Comparison of ENCODE assay signal across 14 cellular contexts in the genomic region with DNA sequence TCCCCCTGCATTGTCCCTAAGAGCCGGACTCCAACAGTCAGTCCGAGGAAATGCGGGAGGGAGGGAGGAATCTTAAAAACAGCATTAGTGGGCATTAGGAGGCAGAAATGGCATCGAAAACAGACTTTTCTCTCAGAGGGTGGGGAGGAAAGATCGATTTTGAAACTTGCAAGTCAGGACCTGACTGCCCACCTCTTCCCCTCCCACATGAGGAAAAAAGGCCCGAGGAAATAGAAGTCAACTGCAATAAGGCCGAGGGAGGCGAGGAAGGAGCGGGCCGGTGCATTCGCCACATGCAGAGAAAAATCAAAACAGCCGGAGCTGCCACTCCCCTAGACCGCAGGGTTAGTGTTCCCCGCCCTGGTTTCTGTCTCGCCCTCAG. TPM values are rescaled to one million over a fixed set of nuclear protein-coding genes. Genes with fewer than 3 reads are reported as not detected.
DNase-seq lines count a peak whose midpoint lies in the region; ATAC-seq and TF ChIP-seq lines count a peak whose summit lies in the region.
"Had no signal": no experiment of that assay in that cellular context is flagged by ENCODE, and none has a peak within 500 bp of the region (broad histone marks: within the 10 kb centered on the region; RNA-seq: fewer than 3 reads in every experiment).

No MANE protein-coding gene starts in this region.

- no peaks in the 10 kb centered on the region for H3K9me3 Mint-ChIP-seq in activated CD8-positive, alpha-beta memory T cell treated with anti-CD3 and anti-CD28 coated beads, Interleukin-2, amount 10 ng/mL, durations not matched to agents 7 days and 5 days (ENCODE audit: low read depth)
- no peaks in the 10 kb centered on the region for H3K9me3 Mint-ChIP-seq in activated CD4-positive, alpha-beta memory T cell treated with anti-CD3 and anti-CD28 coated beads for 36 hours

- peaks cover 80% of the 10 kb centered on the region for H3K27me3 Mint-ChIP-seq in activated CD8-positive, alpha-beta memory T cell treated with anti-CD3 and anti-CD28 coated beads, Interleukin-2, amount 10 ng/mL, durations not matched to agents 7 days and 5 days
- peaks cover 71% of the 10 kb centered on the region for H3K27me3 Mint-ChIP-seq in activated CD4-positive, alpha-beta memory T cell treated with anti-CD3 and anti-CD28 coated beads for 36 hours

- H3K9me3 ChIP-seq in stomach = peaks cover 0 to 5% (median 0%) of the 10 kb centered on the region in 4 donors
- H3K9me3 ChIP-seq: testis had no signal

- 4 to 8% (median 5%) methylated on average over 15 of the region's 15 CpGs for WGBS in stomach, 5 donors

- CTCF ChIA-PET in activated CD8-positive, alpha-beta memory T cell treated with anti-CD3 and anti-CD28 coated beads, Interleukin-2, amount 10 ng/mL, durations not matched to agents 7 days and 5 days (lab: Charles Lee) = interaction anchor here (0.7 to 4.7 kb wide), 8 partner anchors 8 to 547 kb away, joined by 3 to 17 read pairs (median 4); no protein-coding TSS in a partner anchor
- CTCF ChIA-PET in activated CD4-positive, alpha-beta memory T cell treated with anti-CD3 and anti-CD28 coated beads for 36 hours (lab: Charles Lee) = interaction anchor here (1.0 to 5.2 kb wide), 4 partner anchors 11 to 238 kb away, joined by 3 to 41 read pairs (median 6); no protein-coding TSS in a partner anchor

- no peak overlapping the region for H3K27ac ChIP-seq in stomach
- H3K27ac ChIP-seq: brain microvascular endothelial cell, testis had no signal

- no peak for TF ChIP-seq EP300 in stomach (IDR thresholded peaks at IDR 0.05)

- peaks cover 67 to 84% (median 81%) of the 10 kb centered on the region in 4 donors for H3K4me1 ChIP-seq in stomach

- H3K4me1 Mint-ChIP-seq in activated CD8-positive, alpha-beta memory T cell treated with anti-CD3 and anti-CD28 coated beads, Interleukin-2, amount 10 ng/mL, durations not matched to agents 7 days and 5 days = peaks cover 25% of the 10 kb centered on the region
- peaks cover 47% of the 10 kb centered on the region for H3K4me1 Mint-ChIP-seq in activated CD4-positive, alpha-beta memory T cell treated with anti-CD3 and anti-CD28 coated beads for 36 hours (ENCODE audit: low read depth)

- no peak overlapping the region for H3K27ac Mint-ChIP-seq in activated CD8-positive, alpha-beta memory T cell treated with anti-CD3 and anti-CD28 coated beads, Interleukin-2, amount 10 ng/mL, durations not matched to agents 7 days and 5 days
- H3K27ac Mint-ChIP-seq in activated CD4-positive, alpha-beta memory T cell treated with anti-CD3 and anti-CD28 coated beads for 36 hours = peak overlapping the region; percentile 8

- H3K36me3 Mint-ChIP-seq in activated CD8-positive, alpha-beta memory T cell treated with anti-CD3 and anti-CD28 coated beads, Interleukin-2, amount 10 ng/mL, durations not matched to agents 7 days and 5 days = peaks cover 4% of the 10 kb centered on the region
- H3K36me3 Mint-ChIP-seq in activated CD4-positive, alpha-beta memory T cell treated with anti-CD3 and anti-CD28 coated beads for 36 hours = no peaks in the 10 kb centered on the region

- H3K4me3 ChIP-seq in stomach = peak overlapping the region; percentile 26 to 52 (median 30)
- H3K4me3 ChIP-seq: testis had no signal

- no peak for ATAC-seq in activated CD8-positive, alpha-beta memory T cell treated with anti-CD3 and anti-CD28 coated beads, Interleukin-2, amount 10 ng/mL, durations not matched to agents 7 days and 5 days
- ATAC-seq in left colon (peak; percentile 61), HG02571 (IDR thresholded peaks at IDR 0.05; ENCODE audit: unreplicated experiment) (no peak), GM18505 (IDR thresholded peaks at IDR 0.05; ENCODE audit: unreplicated experiment) (no peak)

- TF ChIP-seq POLR2A in stomach (IDR thresholded peaks at IDR 0.05) = no peak
- no peak for TF ChIP-seq POLR2A in GM18505 (IDR thresholded peaks at IDR 0.05; ENCODE audit: borderline replicate concordance, extremely low read depth, insufficient read depth, insufficient read length)

- TF ChIP-seq CTCF in stomach (IDR thresholded peaks at IDR 0.05) = no peak

- intact Hi-C loops in activated CD4-positive, alpha-beta memory T cell treated with anti-CD3 and anti-CD28 coated beads for 36 hours (cut with micrococcal nuclease) = loop anchor here (5.0 to 10.0 kb wide), 3 partner anchors 179 to 556 kb away; partner anchors contain the start of genes NPM3 and PAX2
- intact Hi-C loops in left colon (cut with DNase I, micrococcal nuclease) = no loop called here
- intact Hi-C loops in stomach (cut with DNase I; ENCODE audit: low total_unique reads) = no loop called here

- H3K4me3 Mint-ChIP-seq in activated CD8-positive, alpha-beta memory T cell treated with anti-CD3 and anti-CD28 coated beads, Interleukin-2, amount 10 ng/mL, durations not matched to agents 7 days and 5 days = peak overlapping the region; percentile 14
- H3K4me3 Mint-ChIP-seq in activated CD4-positive, alpha-beta memory T cell treated with anti-CD3 and anti-CD28 coated beads for 36 hours = peak overlapping the region; percentile 6

- POLR2A ChIA-PET in activated CD4-positive, alpha-beta memory T cell treated with anti-CD3 and anti-CD28 coated beads for 36 hours (lab: Charles Lee) = no interaction called here

- peaks cover 65 to 100% (median 100%) of the 10 kb centered on the region in 3 donors for H3K27me3 ChIP-seq in stomach

- no peak for DNase-seq in activated CD8-positive, alpha-beta memory T cell treated with anti-CD3 and anti-CD28 coated beads, Interleukin-2, amount 10 ng/mL, durations not matched to agents 7 days and 5 days
- no peak for DNase-seq in activated CD8-positive, alpha-beta memory T cell treated with anti-CD3 and anti-CD28 coated beads, Interleukin-2, amount 50 U/mL, for 48 hours
- DNase-seq in activated CD4-positive, alpha-beta memory T cell treated with anti-CD3 and anti-CD28 coated beads for 36 hours = peak; percentile 34
- DNase-seq in left colon (peak in 1 of 2 donors; percentile 30), stomach (no peak), NCI-H2081 treated with DMSO at 0.1 percent for 48 hours (lab: John Stamatoyannopoulos, UW) (no peak)
- DNase-seq: ACHN; activated CD4-positive, alpha-beta T cell treated with anti-CD3 and anti-CD28 coated beads for 48 hours; brain microvascular endothelial cell; foreskin melanocyte; NCI-H2029; testis had no signal

- H3K36me3 ChIP-seq in stomach = no peaks in the 10 kb centered on the region
- H3K36me3 ChIP-seq: brain microvascular endothelial cell had no signal

RNA-seq across cellular contexts. Expression of gene LBX1, which starts 2.8 kb away (rescaled TPM):
- not detected for total RNA-seq in activated CD8-positive, alpha-beta memory T cell treated with anti-CD3 and anti-CD28 coated beads, Interleukin-2, amount 10 ng/mL, durations not matched to agents 7 days and 5 days
- not detected for total RNA-seq in activated CD4-positive, alpha-beta memory T cell treated with anti-CD3 and anti-CD28 coated beads for 36 hours
- total RNA-seq in left colon = not detected
- not detected for total RNA-seq in stomach
- not detected for polyA plus RNA-seq in stomach
